In genomic region chr7:21946228-21946709, GRCh38 we compare ENCODE assay signal across 9 cellular contexts. TPM values are rescaled to one million over a fixed set of nuclear protein-coding genes. Genes with fewer than 3 reads are reported as not detected.
DNase-seq lines count a peak whose midpoint lies in the region; TF ChIP-seq lines count a peak whose summit lies in the region.
"Had no signal": no experiment of that assay in that cellular context is flagged by ENCODE, and none has a peak within 500 bp of the region (broad histone marks: within the 10 kb centered on the region; RNA-seq: fewer than 3 reads in every experiment).

No MANE protein-coding gene starts in this region.

- intact Hi-C loops in ascending aorta (cut with DNase I): no loop called here

- H3K36me3 ChIP-seq in SJSA1 (peaks cover 4% of the 10 kb centered on the region; the same call in 1 of the 2 replicates), skeletal muscle satellite cell (ENCODE audit: insufficient read depth, low read length) (no peaks in the 10 kb centered on the region), ascending aorta (no peaks in the 10 kb centered on the region)

- H3K27ac ChIP-seq in SJSA1: peak overlapping the region; percentile 93; the same call in 1 of the 2 replicates
- H3K27ac ChIP-seq in ascending aorta: peak overlapping the region in 1 of 2 donors; percentile 34
- H3K27ac ChIP-seq: 22Rv1 had no signal

- no peaks in the 10 kb centered on the region for H3K27me3 ChIP-seq in SJSA1 (replicated peaks)
- no peaks in the 10 kb centered on the region for H3K27me3 ChIP-seq in skeletal muscle satellite cell (ENCODE audit: control insufficient read depth, insufficient read depth, low read length)
- no peaks in the 10 kb centered on the region for H3K27me3 ChIP-seq in ascending aorta

- H3K9ac ChIP-seq in skeletal muscle satellite cell (ENCODE audit: low read depth, low read length): peak overlapping the region; percentile 90

- H3K9me3 ChIP-seq in SJSA1 (replicated peaks): no peaks in the 10 kb centered on the region
- H3K9me3 ChIP-seq in skeletal muscle satellite cell (replicated peaks; ENCODE audit: low read length): no peaks in the 10 kb centered on the region
- no peaks in the 10 kb centered on the region for H3K9me3 ChIP-seq in ascending aorta

- DNase-seq in DMS53 treated with DMSO at 0.1 percent for 48 hours (lab: John Stamatoyannopoulos, UW; ENCODE audit: unreplicated experiment) (peak; percentile 84), DMS53 (lab: John Stamatoyannopoulos, UW) (no peak), SJSA1 (ENCODE audit: low read depth in 1 of 2, low spot score in 2 of 2) (no peak), fibroblast of villous mesenchyme (ENCODE audit: low read depth) (no peak), SK-N-DZ (ENCODE audit: low spot score) (no peak), ascending aorta (ENCODE audit: low spot score in 2 of 2) (no peak), UCSD-AML1 (lab: John Stamatoyannopoulos, UW; ENCODE audit: unreplicated experiment) (no peak)

- H3K4me1 ChIP-seq in SJSA1 (replicated peaks) (peaks cover 13% of the 10 kb centered on the region), skeletal muscle satellite cell (ENCODE audit: control insufficient read depth, insufficient read depth, low read length) (peaks cover 30% of the 10 kb centered on the region), ascending aorta (peaks cover 0 to 6% of the 10 kb centered on the region in 2 donors)

- H3K4me2 ChIP-seq in skeletal muscle satellite cell (ENCODE audit: low read length): peak overlapping the region; percentile 93

- TF ChIP-seq CTCF in fibroblast of villous mesenchyme (IDR thresholded peaks at IDR 0.05; ENCODE audit: insufficient read depth, low read depth, low read length) (no peak), ascending aorta (IDR thresholded peaks at IDR 0.05) (no peak)

- peak overlapping the region; percentile 66 for H3K4me3 ChIP-seq in SJSA1
- H3K4me3 ChIP-seq in fibroblast of villous mesenchyme (ENCODE audit: low read depth, low read length): peak overlapping the region; percentile 77
- H3K4me3 ChIP-seq in skeletal muscle satellite cell (ENCODE audit: low read length): peak overlapping the region; percentile 95
- peak overlapping the region in 1 of 2 donors; percentile 64 for H3K4me3 ChIP-seq in ascending aorta

RNA-seq across cellular contexts. Expression of gene CDCA7L, which starts 0.6 kb away (rescaled TPM):
- total RNA-seq in SJSA1 (2014; rRNA removed; shearing (Covaris generic)): 34.5 and 39.9 TPM in 2 replicates
- total RNA-seq in fibroblast of villous mesenchyme (23.2 and 31.5 TPM in 2 replicates), ascending aorta (1.5 TPM)
- total RNA-seq in skeletal muscle satellite cell (2012; rRNA removed): 29.7 and 37.0 TPM in 2 replicates
- 18.2 and 32.3 TPM in 2 replicates for polyA plus RNA-seq in SK-N-DZ (2014; cell fraction: cytosol; rRNA removed)
- polyA plus RNA-seq in SK-N-DZ (2014; cell fraction: nucleus; rRNA removed): 39.0 and 45.5 TPM in 2 replicates
